Comparison of ENCODE assay signal across 8 cellular contexts in the genomic region with DNA sequence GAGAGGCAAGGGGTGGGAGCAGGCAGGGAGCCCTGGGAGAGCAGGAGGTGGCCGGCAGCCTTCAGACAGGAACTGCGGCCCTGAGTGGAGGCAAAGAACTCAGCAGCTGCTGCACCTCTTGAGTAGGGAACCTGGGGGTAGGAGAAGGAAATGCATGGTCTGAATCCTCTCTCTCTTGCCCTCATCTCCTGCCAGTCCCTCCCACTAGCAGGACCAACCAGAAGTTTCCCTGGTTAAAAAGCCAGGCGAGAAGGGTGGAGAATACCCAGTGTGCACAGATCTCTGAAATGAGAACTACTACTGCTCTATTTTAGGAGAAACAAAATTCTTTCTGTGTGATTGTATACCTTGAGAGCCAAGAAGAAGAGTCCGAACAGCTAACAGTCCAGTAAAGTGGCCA.
DNase-seq lines count a peak whose midpoint lies in the region; ATAC-seq and TF ChIP-seq lines count a peak whose summit lies in the region.

No MANE protein-coding gene starts in this region.

- no peak for TF ChIP-seq CTCF in foreskin fibroblast (IDR thresholded peaks at IDR 0.05; ENCODE audit: low read depth, low read length)
- no peak for TF ChIP-seq CTCF in parathyroid adenoma (IDR thresholded peaks at IDR 0.05)
- no peak for TF ChIP-seq CTCF in GM10248 (IDR thresholded peaks at IDR 0.05; ENCODE audit: control extremely low read depth, extremely low read depth, low read depth, missing control alignments)

- POLR2A ChIA-PET in GM10248 (lab: Yijun Ruan, JAX): interaction anchor here (0.8 to 1.0 kb wide), 2 partner anchors 56 to 273 kb away, joined by 3 to 5 read pairs; no protein-coding TSS in a partner anchor

- no peak overlapping the region for H3K4me2 ChIP-seq in parathyroid adenoma (ENCODE audit: low read length)

- CTCF ChIA-PET in GM10248 (lab: Yijun Ruan, JAX): interaction anchor here (1.0 to 4.1 kb wide), 20 partner anchors 9 to 249 kb away, joined by 3 to 70 read pairs (median 9); partner anchors contain the start of gene SERPINB1

- no peaks in the 10 kb centered on the region for H3K27me3 ChIP-seq in parathyroid adenoma (ENCODE audit: control insufficient read depth, insufficient read depth, low read length)

- no peak overlapping the region for H2AFZ ChIP-seq in parathyroid adenoma

- H3K27ac ChIP-seq in parathyroid adenoma: peak overlapping the region; percentile 41

- H3K4me3 ChIP-seq in foreskin fibroblast (ENCODE audit: low read depth in 1 of 2, low read length in 2 of 2) (no peak overlapping the region), parathyroid adenoma (ENCODE audit: low read depth, low read length) (no peak overlapping the region)

- H3K79me2 ChIP-seq in parathyroid adenoma: peaks cover 5% of the 10 kb centered on the region

- ATAC-seq in SK-N-SH treated with all-trans-retinoic acid at 6 μM for 48 hours (peak; percentile 61), GM21447 (IDR thresholded peaks at IDR 0.05; ENCODE audit: unreplicated experiment) (no peak)
- ATAC-seq in activated CD4-positive, CD25-positive, alpha-beta regulatory T cell treated with anti-CD3 and anti-CD28 coated beads, Interleukin-2, amount 50 U/mL, for 24 hours: no peak

- DNase-seq in DMS53 (lab: John Stamatoyannopoulos, UW): peak; percentile 79
- peak; percentile 26 to 35 for DNase-seq in foreskin fibroblast
- DNase-seq in GM10248 (ENCODE audit: extremely low spot score): no peak
- DNase-seq in germinal center (ENCODE audit: low spot score): no peak

- no peaks in the 10 kb centered on the region for H3K9me3 ChIP-seq in parathyroid adenoma (ENCODE audit: control insufficient read depth, low read length)

- H3K4me1 ChIP-seq in parathyroid adenoma: no peaks in the 10 kb centered on the region

- H3K9ac ChIP-seq in parathyroid adenoma: no peak overlapping the region

- H3K36me3 ChIP-seq in parathyroid adenoma (ENCODE audit: control insufficient read depth, insufficient read depth, low read length): no peaks in the 10 kb centered on the region

TF ChIP-seq in SK-N-SH treated with all-trans-retinoic acid at 6 μM for 48 hours, 23 proteins besides CTCF, POLR2A, EP300 and RAD21:
- TF ChIP-seq ZFP30 (CRISPR knock-in tag; IDR thresholded peaks at IDR 0.05): no peak

Comparison
In these comparisons a context has a peak if more than half of its experiments do, and no peak if none do; other contexts are left out.
1. DNase-seq: peak in DMS53 (single experiment) and foreskin fibroblast (2 of 2); none in GM10248 (single experiment) and germinal center (single experiment).